In genomic region chr18:34758378-34758948, GRCh38 we compare ENCODE assay signal across 31 cellular contexts. TPM values are rescaled to one million over a fixed set of nuclear protein-coding genes. Genes with fewer than 3 reads are reported as not detected.
"Had no signal": no experiment of that assay in that cellular context is flagged by ENCODE, and none has a peak within 500 bp of the region (broad histone marks: within the 10 kb centered on the region; RNA-seq: fewer than 3 reads in every experiment).

No MANE protein-coding gene starts in this region.

- H3K27ac Mint-ChIP-seq: activated CD4-positive, alpha-beta memory T cell treated with anti-CD3 and anti-CD28 coated beads for 36 hours; activated CD4-positive, alpha-beta T cell treated with anti-CD3 and anti-CD28 coated beads, Interleukin-2, amount 10 ng/mL, durations not matched to agents 24 days and 14 days; activated naive CD4-positive, alpha-beta T cell treated with anti-CD3 and anti-CD28 coated beads, Interleukin-2, amount 50 U/mL, for 24 hours; activated naive CD8-positive, alpha-beta T cell treated with anti-CD3 and anti-CD28 coated beads, Interleukin-2, amount 50 U/mL, for 24 hours; activated T-helper 17 cell treated with anti-CD3 and anti-CD28 coated beads, Interleukin-2, amount 50 U/mL, for 72 hours; natural killer cell; T-helper 17 cell had no signal

- FAIRE-seq: endometrium had no signal

- H3K9me3 Mint-ChIP-seq: activated CD4-positive, alpha-beta memory T cell treated with anti-CD3 and anti-CD28 coated beads for 36 hours; activated CD4-positive, alpha-beta T cell treated with anti-CD3 and anti-CD28 coated beads, Interleukin-2, amount 10 ng/mL, durations not matched to agents 24 days and 14 days; activated naive CD4-positive, alpha-beta T cell treated with anti-CD3 and anti-CD28 coated beads, Interleukin-2, amount 50 U/mL, for 24 hours; activated naive CD8-positive, alpha-beta T cell treated with anti-CD3 and anti-CD28 coated beads, Interleukin-2, amount 50 U/mL, for 24 hours; activated T-helper 17 cell treated with anti-CD3 and anti-CD28 coated beads, Interleukin-2, amount 50 U/mL, for 72 hours; natural killer cell had no signal

- H3K27ac ChIP-seq: breast epithelium, epithelial cell of prostate, esophagus squamous epithelium, heart right ventricle, lower lobe of right lung, spleen, testis, transverse colon, WERI-Rb-1 had no signal

- H3K36me3 Mint-ChIP-seq: activated CD4-positive, alpha-beta memory T cell treated with anti-CD3 and anti-CD28 coated beads for 36 hours; activated naive CD4-positive, alpha-beta T cell treated with anti-CD3 and anti-CD28 coated beads, Interleukin-2, amount 50 U/mL, for 24 hours; natural killer cell had no signal

- H3K4me1 ChIP-seq: breast epithelium, esophagus squamous epithelium, lower lobe of right lung, spleen, testis had no signal

- DNase-seq: activated CD4-positive, alpha-beta memory T cell treated with anti-CD3 and anti-CD28 coated beads for 36 hours; activated CD4-positive, alpha-beta T cell treated with anti-CD3 and anti-CD28 coated beads, Interleukin-2, amount 10 ng/mL, durations not matched to agents 24 days and 14 days; activated CD4-positive, CD25-positive, alpha-beta regulatory T cell treated with anti-CD3 and anti-CD28 coated beads, Interleukin-2, amount 50 U/mL, for 72 hours; activated CD8-positive, alpha-beta memory T cell treated with anti-CD3 and anti-CD28 coated beads, Interleukin-2, amount 50 U/mL, for 4 hours; activated naive CD8-positive, alpha-beta T cell treated with anti-CD3 and anti-CD28 coated beads, Interleukin-2, amount 50 U/mL, for 24 hours; activated T-cell treated with anti-CD3 and anti-CD28 coated beads, Interleukin-2, amount 50 U/mL, for 1 hour; amygdala; central memory CD4-positive, alpha-beta T cell; dermis blood vessel endothelial cell; effector CD4-positive, alpha-beta T cell; esophagus squamous epithelium; foreskin melanocyte; heart right ventricle; lower lobe of right lung; mesenchymal stem cell; natural killer cell; right cardiac atrium; spleen; stimulated activated CD4-positive, alpha-beta T cell treated with anti-CD3 and anti-CD28 coated beads, Interleukin-2, amount 100 ng/mL, for 48 hours; stimulated activated naive CD4-positive, alpha-beta T cell treated with Interleukin-2 at 50 U/mL for 16 hours; T-helper 17 cell; T1000; testis; transverse colon; WERI-Rb-1 had no signal

- H3K4me3 ChIP-seq: breast epithelium, esophagus squamous epithelium, heart right ventricle, lower lobe of right lung, spleen, testis, transverse colon had no signal

- H3K27me3 ChIP-seq: breast epithelium, esophagus squamous epithelium, heart right ventricle, spleen, testis, transverse colon had no signal

- H3K36me3 ChIP-seq: breast epithelium, esophagus squamous epithelium, lower lobe of right lung, spleen, transverse colon, WERI-Rb-1 had no signal

- H3K4me1 Mint-ChIP-seq: activated CD4-positive, alpha-beta T cell treated with anti-CD3 and anti-CD28 coated beads, Interleukin-2, amount 10 ng/mL, durations not matched to agents 24 days and 14 days; activated naive CD4-positive, alpha-beta T cell treated with anti-CD3 and anti-CD28 coated beads, Interleukin-2, amount 50 U/mL, for 24 hours; activated naive CD8-positive, alpha-beta T cell treated with anti-CD3 and anti-CD28 coated beads, Interleukin-2, amount 50 U/mL, for 24 hours; activated T-helper 17 cell treated with anti-CD3 and anti-CD28 coated beads, Interleukin-2, amount 50 U/mL, for 72 hours; natural killer cell; T-helper 17 cell had no signal

- H3K9me3 ChIP-seq: breast epithelium, esophagus squamous epithelium, lower lobe of right lung, spleen, testis, transverse colon had no signal

- H3K4me3 Mint-ChIP-seq: activated CD4-positive, alpha-beta memory T cell treated with anti-CD3 and anti-CD28 coated beads for 36 hours; activated CD4-positive, alpha-beta T cell treated with anti-CD3 and anti-CD28 coated beads, Interleukin-2, amount 10 ng/mL, durations not matched to agents 24 days and 14 days; activated naive CD4-positive, alpha-beta T cell treated with anti-CD3 and anti-CD28 coated beads, Interleukin-2, amount 50 U/mL, for 24 hours; activated naive CD8-positive, alpha-beta T cell treated with anti-CD3 and anti-CD28 coated beads, Interleukin-2, amount 50 U/mL, for 24 hours; activated T-helper 17 cell treated with anti-CD3 and anti-CD28 coated beads, Interleukin-2, amount 50 U/mL, for 72 hours; natural killer cell; T-helper 17 cell had no signal

RNA-seq across cellular contexts. Expression of gene DTNA, which starts 48.4 kb away (rescaled TPM):
- total RNA-seq: activated CD4-positive, alpha-beta memory T cell treated with anti-CD3 and anti-CD28 coated beads for 36 hours; activated CD4-positive, alpha-beta T cell treated with anti-CD3 and anti-CD28 coated beads, Interleukin-2, amount 10 ng/mL, durations not matched to agents 24 days and 14 days; activated CD8-positive, alpha-beta memory T cell treated with anti-CD3 and anti-CD28 coated beads for 36 hours; T-helper 17 cell had no signal
